Comparison of ENCODE assay signal across 1 cellular context in the genomic region with DNA sequence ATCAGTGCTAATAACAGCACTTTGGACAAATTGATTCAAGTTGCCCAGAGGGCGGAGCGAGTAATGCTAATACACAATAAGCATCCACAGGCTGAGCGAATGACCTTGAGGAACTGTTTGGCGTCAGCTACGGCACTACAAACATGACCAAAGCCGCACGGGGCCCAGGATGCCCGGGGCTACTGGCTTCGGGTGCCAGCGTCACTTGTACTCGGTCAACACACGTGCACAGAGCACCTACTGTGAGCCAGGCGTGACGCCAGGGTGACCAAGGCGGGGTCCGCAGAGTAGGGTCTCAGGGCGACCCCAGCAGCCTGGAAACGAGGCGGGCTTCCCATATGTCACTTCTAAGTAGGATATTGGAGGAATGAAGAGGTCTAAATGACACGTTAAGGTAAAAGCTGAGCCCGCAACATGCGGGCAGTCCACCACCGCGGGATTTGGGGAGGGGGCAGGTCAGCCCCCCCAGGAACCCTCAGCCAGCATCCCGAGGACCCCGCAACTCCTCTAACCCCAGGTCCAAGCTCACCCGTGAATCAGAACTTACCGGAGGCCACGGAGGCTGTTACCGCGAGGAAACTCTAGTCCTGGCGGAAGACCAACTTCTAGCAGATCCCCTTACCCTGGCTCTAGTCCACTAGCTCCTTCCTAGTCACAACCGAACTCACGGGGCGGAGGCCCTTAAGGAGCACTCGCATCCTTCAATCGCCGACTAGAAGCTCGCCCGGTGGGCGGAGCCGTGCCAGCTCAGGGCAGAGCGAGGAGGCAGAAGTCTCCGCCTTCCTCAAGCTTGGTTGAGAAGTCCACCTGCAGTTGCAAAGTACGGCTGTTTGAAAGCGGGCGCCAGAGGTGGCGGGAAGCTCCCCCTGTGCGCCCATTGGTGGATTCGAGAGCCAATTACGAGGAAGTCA.
A peak's percentile ranks its signal among the peaks of the same experiment; 100 is the strongest.
TF ChIP-seq lines count a peak whose summit lies in the region.

A gene with protein sequence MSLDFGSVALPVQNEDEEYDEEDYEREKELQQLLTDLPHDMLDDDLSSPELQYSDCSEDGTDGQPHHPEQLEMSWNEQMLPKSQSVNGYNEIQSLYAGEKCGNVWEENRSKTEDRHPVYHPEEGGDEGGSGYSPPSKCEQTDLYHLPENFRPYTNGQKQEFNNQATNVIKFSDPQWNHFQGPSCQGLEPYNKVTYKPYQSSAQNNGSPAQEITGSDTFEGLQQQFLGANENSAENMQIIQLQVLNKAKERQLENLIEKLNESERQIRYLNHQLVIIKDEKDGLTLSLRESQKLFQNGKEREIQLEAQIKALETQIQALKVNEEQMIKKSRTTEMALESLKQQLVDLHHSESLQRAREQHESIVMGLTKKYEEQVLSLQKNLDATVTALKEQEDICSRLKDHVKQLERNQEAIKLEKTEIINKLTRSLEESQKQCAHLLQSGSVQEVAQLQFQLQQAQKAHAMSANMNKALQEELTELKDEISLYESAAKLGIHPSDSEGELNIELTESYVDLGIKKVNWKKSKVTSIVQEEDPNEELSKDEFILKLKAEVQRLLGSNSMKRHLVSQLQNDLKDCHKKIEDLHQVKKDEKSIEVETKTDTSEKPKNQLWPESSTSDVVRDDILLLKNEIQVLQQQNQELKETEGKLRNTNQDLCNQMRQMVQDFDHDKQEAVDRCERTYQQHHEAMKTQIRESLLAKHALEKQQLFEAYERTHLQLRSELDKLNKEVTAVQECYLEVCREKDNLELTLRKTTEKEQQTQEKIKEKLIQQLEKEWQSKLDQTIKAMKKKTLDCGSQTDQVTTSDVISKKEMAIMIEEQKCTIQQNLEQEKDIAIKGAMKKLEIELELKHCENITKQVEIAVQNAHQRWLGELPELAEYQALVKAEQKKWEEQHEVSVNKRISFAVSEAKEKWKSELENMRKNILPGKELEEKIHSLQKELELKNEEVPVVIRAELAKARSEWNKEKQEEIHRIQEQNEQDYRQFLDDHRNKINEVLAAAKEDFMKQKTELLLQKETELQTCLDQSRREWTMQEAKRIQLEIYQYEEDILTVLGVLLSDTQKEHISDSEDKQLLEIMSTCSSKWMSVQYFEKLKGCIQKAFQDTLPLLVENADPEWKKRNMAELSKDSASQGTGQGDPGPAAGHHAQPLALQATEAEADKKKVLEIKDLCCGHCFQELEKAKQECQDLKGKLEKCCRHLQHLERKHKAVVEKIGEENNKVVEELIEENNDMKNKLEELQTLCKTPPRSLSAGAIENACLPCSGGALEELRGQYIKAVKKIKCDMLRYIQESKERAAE (N-terminal part only) (minus strand): TSS at position 656 of the 911 bp plus-strand sequence. CDS start 5,420 bp downstream, outside the sequence.

TF ChIP-seq in HepG2, 621 proteins besides CTCF, POLR2A, EP300 and RAD21 (continued from another document and continues in another):
- TF ChIP-seq, protein P1, sequence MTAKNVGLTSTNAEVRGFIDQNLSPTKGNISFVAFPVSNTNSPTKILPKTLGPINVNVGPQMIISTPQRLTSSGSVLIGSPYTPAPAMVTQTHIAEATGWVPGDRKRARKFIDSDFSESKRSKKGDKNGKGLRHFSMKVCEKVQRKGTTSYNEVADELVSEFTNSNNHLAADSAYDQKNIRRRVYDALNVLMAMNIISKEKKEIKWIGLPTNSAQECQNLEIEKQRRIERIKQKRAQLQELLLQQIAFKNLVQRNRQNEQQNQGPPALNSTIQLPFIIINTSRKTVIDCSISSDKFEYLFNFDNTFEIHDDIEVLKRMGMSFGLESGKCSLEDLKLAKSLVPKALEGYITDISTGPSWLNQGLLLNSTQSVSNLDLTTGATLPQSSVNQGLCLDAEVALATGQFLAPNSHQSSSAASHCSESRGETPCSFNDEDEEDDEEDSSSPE (CRISPR knock-in tag; IDR thresholded peaks at IDR 0.05): peak; percentile 100
- TF ChIP-seq KAT2B (IDR thresholded peaks at IDR 0.05; ENCODE audit: borderline replicate concordance, low read depth, low read length): no peak
- TF ChIP-seq ZNF589 (CRISPR knock-in tag; conservative IDR thresholded peaks at IDR 0.05): 0 out of 2 replicates have a peak, but pooled peaks have one; percentile 33
- TF ChIP-seq, protein P2, sequence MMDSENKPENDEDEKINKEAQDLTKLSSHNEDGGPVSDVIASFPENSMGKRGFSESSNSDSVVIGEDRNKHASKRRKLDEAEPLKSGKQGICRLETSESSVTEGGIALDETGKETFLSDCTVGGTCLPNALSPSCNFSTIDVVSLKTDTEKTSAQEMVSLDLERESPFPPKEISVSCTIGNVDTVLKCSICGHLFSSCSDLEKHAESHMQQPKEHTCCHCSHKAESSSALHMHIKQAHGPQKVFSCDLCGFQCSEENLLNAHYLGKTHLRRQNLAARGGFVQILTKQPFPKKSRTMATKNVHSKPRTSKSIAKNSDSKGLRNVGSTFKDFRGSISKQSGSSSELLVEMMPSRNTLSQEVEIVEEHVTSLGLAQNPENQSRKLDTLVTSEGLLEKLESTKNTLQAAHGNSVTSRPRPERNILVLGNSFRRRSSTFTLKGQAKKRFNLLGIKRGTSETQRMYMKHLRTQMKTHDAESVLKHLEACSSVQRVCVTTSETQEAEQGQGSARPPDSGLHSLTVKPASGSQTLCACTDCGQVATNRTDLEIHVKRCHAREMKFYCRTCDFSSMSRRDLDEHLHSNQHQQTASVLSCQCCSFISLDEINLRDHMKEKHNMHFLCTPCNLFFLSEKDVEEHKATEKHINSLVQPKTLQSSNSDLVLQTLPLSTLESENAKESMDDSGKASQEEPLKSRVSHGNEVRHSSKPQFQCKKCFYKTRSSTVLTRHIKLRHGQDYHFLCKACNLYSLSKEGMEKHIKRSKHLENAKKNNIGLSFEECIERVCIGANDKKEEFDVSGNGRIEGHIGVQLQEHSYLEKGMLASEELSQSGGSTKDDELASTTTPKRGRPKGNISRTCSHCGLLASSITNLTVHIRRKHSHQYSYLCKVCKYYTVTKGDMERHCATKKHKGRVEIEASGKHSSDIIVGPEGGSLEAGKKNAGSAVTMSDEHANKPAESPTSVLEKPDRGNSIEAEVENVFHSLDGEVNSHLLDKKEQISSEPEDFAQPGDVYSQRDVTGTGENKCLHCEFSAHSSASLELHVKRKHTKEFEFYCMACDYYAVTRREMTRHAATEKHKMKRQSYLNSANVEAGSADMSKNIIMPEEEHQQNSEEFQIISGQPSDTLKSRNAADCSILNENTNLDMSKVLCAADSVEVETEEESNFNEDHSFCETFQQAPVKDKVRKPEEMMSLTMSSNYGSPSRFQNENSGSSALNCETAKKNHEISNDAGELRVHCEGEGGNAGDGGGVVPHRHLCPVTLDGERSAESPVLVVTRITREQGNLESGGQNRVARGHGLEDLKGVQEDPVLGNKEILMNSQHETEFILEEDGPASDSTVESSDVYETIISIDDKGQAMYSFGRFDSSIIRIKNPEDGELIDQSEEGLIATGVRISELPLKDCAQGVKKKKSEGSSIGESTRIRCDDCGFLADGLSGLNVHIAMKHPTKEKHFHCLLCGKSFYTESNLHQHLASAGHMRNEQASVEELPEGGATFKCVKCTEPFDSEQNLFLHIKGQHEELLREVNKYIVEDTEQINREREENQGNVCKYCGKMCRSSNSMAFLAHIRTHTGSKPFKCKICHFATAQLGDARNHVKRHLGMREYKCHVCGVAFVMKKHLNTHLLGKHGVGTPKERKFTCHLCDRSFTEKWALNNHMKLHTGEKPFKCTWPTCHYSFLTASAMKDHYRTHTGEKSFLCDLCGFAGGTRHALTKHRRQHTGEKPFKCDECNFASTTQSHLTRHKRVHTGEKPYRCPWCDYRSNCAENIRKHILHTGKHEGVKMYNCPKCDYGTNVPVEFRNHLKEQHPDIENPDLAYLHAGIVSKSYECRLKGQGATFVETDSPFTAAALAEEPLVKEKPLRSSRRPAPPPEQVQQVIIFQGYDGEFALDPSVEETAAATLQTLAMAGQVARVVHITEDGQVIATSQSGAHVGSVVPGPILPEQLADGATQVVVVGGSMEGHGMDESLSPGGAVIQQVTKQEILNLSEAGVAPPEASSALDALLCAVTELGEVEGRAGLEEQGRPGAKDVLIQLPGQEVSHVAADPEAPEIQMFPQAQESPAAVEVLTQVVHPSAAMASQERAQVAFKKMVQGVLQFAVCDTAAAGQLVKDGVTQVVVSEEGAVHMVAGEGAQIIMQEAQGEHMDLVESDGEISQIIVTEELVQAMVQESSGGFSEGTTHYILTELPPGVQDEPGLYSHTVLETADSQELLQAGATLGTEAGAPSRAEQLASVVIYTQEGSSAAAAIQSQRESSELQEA (CRISPR knock-in tag; IDR thresholded peaks at IDR 0.05; ENCODE audit: not compliant biosample characterization): no peak
- no peak for TF ChIP-seq NFE2L1 (CRISPR knock-in tag; IDR thresholded peaks at IDR 0.05; ENCODE audit: borderline replicate concordance)
- TF ChIP-seq CHD4 (IDR thresholded peaks at IDR 0.05; ENCODE audit: borderline replicate concordance, low read length): 0 out of 2 replicates have a peak, but pooled peaks have one; percentile 19
- TF ChIP-seq, protein P3, sequence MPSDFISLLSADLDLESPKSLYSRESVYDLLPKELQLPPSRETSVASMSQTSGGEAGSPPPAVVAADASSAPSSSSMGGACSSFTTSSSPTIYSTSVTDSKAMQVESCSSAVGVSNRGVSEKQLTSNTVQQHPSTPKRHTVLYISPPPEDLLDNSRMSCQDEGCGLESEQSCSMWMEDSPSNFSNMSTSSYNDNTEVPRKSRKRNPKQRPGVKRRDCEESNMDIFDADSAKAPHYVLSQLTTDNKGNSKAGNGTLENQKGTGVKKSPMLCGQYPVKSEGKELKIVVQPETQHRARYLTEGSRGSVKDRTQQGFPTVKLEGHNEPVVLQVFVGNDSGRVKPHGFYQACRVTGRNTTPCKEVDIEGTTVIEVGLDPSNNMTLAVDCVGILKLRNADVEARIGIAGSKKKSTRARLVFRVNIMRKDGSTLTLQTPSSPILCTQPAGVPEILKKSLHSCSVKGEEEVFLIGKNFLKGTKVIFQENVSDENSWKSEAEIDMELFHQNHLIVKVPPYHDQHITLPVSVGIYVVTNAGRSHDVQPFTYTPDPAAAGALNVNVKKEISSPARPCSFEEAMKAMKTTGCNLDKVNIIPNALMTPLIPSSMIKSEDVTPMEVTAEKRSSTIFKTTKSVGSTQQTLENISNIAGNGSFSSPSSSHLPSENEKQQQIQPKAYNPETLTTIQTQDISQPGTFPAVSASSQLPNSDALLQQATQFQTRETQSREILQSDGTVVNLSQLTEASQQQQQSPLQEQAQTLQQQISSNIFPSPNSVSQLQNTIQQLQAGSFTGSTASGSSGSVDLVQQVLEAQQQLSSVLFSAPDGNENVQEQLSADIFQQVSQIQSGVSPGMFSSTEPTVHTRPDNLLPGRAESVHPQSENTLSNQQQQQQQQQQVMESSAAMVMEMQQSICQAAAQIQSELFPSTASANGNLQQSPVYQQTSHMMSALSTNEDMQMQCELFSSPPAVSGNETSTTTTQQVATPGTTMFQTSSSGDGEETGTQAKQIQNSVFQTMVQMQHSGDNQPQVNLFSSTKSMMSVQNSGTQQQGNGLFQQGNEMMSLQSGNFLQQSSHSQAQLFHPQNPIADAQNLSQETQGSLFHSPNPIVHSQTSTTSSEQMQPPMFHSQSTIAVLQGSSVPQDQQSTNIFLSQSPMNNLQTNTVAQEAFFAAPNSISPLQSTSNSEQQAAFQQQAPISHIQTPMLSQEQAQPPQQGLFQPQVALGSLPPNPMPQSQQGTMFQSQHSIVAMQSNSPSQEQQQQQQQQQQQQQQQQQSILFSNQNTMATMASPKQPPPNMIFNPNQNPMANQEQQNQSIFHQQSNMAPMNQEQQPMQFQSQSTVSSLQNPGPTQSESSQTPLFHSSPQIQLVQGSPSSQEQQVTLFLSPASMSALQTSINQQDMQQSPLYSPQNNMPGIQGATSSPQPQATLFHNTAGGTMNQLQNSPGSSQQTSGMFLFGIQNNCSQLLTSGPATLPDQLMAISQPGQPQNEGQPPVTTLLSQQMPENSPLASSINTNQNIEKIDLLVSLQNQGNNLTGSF (CRISPR knock-in tag; IDR thresholded peaks at IDR 0.05): no peak
- TF ChIP-seq, protein P4, sequence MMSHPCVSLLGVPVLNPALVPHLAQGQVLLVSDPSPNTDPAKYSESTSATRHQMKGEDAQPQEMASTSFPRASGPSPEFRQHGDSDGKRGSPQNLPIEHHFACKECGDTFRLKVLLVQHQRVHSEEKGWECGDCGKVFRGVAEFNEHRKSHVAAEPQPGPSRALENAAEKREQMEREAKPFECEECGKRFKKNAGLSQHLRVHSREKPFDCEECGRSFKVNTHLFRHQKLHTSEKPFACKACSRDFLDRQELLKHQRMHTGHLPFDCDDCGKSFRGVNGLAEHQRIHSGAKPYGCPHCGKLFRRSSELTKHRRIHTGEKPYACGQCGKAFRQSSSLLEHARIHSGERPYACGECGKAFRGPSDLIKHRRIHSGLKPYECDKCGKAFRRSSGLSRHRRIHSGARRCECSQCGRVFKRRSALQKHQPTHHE (CRISPR knock-in tag; IDR thresholded peaks at IDR 0.05; ENCODE audit: borderline replicate concordance): no peak
- TF ChIP-seq ZNF441 (CRISPR knock-in tag; IDR thresholded peaks at IDR 0.05; ENCODE audit: borderline replicate concordance): no peak
- TF ChIP-seq NFIB (CRISPR knock-in tag; IDR thresholded peaks at IDR 0.05; ENCODE audit: borderline replicate concordance): no peak
- TF ChIP-seq MED8 (CRISPR knock-in tag; IDR thresholded peaks at IDR 0.05; ENCODE audit: insufficient replicate concordance): no peak
- 0 out of 2 replicates have a peak, but pooled peaks have one; percentile 69 for TF ChIP-seq ZNF343 (CRISPR knock-in tag; IDR thresholded peaks at IDR 0.05)
- TF ChIP-seq ZNF605 (CRISPR knock-in tag; IDR thresholded peaks at IDR 0.05): no peak
- TF ChIP-seq, protein P5, sequence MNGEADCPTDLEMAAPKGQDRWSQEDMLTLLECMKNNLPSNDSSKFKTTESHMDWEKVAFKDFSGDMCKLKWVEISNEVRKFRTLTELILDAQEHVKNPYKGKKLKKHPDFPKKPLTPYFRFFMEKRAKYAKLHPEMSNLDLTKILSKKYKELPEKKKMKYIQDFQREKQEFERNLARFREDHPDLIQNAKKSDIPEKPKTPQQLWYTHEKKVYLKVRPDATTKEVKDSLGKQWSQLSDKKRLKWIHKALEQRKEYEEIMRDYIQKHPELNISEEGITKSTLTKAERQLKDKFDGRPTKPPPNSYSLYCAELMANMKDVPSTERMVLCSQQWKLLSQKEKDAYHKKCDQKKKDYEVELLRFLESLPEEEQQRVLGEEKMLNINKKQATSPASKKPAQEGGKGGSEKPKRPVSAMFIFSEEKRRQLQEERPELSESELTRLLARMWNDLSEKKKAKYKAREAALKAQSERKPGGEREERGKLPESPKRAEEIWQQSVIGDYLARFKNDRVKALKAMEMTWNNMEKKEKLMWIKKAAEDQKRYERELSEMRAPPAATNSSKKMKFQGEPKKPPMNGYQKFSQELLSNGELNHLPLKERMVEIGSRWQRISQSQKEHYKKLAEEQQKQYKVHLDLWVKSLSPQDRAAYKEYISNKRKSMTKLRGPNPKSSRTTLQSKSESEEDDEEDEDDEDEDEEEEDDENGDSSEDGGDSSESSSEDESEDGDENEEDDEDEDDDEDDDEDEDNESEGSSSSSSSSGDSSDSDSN (CRISPR knock-in tag; IDR thresholded peaks at IDR 0.05): no peak; the same call in 1 of the 2 replicates
- no peak for TF ChIP-seq ONECUT2 (CRISPR knock-in tag; IDR thresholded peaks at IDR 0.05)
- no peak; the same call in none of the 2 replicates for TF ChIP-seq SPEN (CRISPR knock-in tag; IDR thresholded peaks at IDR 0.05; ENCODE audit: low read depth)
- TF ChIP-seq YEATS4 (CRISPR knock-in tag; IDR thresholded peaks at IDR 0.05; ENCODE audit: borderline replicate concordance): peak; percentile 35
- TF ChIP-seq IKZF1 (IDR thresholded peaks at IDR 0.05): no peak
- TF ChIP-seq ZNF101 (CRISPR knock-in tag; IDR thresholded peaks at IDR 0.05; ENCODE audit: borderline replicate concordance, low read depth): no peak
- no peak for TF ChIP-seq MAZ (IDR thresholded peaks at IDR 0.05; ENCODE audit: borderline replicate concordance, low read depth, low read length)
- TF ChIP-seq MAZ (CRISPR knock-in tag; IDR thresholded peaks at IDR 0.05; ENCODE audit: low read depth): no peak
- TF ChIP-seq ZNF451 (CRISPR knock-in tag; IDR thresholded peaks at IDR 0.05): no peak
- TF ChIP-seq, protein P6, sequence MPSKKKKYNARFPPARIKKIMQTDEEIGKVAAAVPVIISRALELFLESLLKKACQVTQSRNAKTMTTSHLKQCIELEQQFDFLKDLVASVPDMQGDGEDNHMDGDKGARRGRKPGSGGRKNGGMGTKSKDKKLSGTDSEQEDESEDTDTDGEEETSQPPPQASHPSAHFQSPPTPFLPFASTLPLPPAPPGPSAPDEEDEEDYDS (CRISPR knock-in tag; IDR thresholded peaks at IDR 0.05): peak; percentile 81
- no peak for TF ChIP-seq AGO1 (IDR thresholded peaks at IDR 0.05; ENCODE audit: low read depth, low read length, poor library complexity, severe bottlenecking)
